Comparison of ENCODE assay signal across 17 cellular contexts in genomic region chr2:1472350-1472749, GRCh38. TPM values are rescaled to one million over a fixed set of nuclear protein-coding genes. Genes with fewer than 3 reads are reported as not detected.
DNase-seq lines count a peak whose midpoint lies in the region; ATAC-seq and TF ChIP-seq lines count a peak whose summit lies in the region.
"Had no signal": no experiment of that assay in that cellular context is flagged by ENCODE, and none has a peak within 500 bp of the region (broad histone marks: within the 10 kb centered on the region; RNA-seq: fewer than 3 reads in every experiment).

No MANE protein-coding gene starts in this region.

- intact Hi-C loops in esophagus muscularis mucosa (cut with DNase I) (no loop called here), sciatic nerve (cut with DNase I) (no loop called here)

- H3K4me1 ChIP-seq in esophagus muscularis mucosa, result no peaks in the 10 kb centered on the region
- H3K4me1 ChIP-seq: BLaER1, Caco-2 had no signal

- peaks cover 0 to 6% (median 0%) of the 10 kb centered on the region in 4 donors for H3K36me3 ChIP-seq in esophagus muscularis mucosa
- H3K36me3 ChIP-seq: BLaER1 had no signal

- H3K4me3 Mint-ChIP-seq in mesothelial cell of epicardium, result no peak overlapping the region
- H3K4me3 Mint-ChIP-seq: B cell; CD4-positive, CD25-positive, alpha-beta regulatory T cell; CD8-positive, alpha-beta T cell had no signal

- H3K27ac Mint-ChIP-seq in mesothelial cell of epicardium, result no peak overlapping the region
- H3K27ac Mint-ChIP-seq: B cell; CD4-positive, CD25-positive, alpha-beta regulatory T cell; CD8-positive, alpha-beta T cell had no signal

- H3K36me3 Mint-ChIP-seq in mesothelial cell of epicardium, result no peaks in the 10 kb centered on the region
- H3K36me3 Mint-ChIP-seq: CD4-positive, CD25-positive, alpha-beta regulatory T cell; CD8-positive, alpha-beta T cell had no signal

- peaks cover 0 to 9% (median 0%) of the 10 kb centered on the region in 4 donors for H3K27me3 ChIP-seq in esophagus muscularis mucosa
- H3K27me3 ChIP-seq: BLaER1 had no signal

- ATAC-seq in sciatic nerve, result no peak
- ATAC-seq: CD8-positive, alpha-beta T cell had no signal

- H3K27me3 Mint-ChIP-seq in mesothelial cell of epicardium (ENCODE audit: low read depth), result peaks cover 7% of the 10 kb centered on the region
- H3K27me3 Mint-ChIP-seq: CD4-positive, CD25-positive, alpha-beta regulatory T cell had no signal

- TF ChIP-seq CTCF in esophagus muscularis mucosa (IDR thresholded peaks at IDR 0.05) (no peak), mesothelial cell of epicardium (IDR thresholded peaks at IDR 0.05; ENCODE audit: unreplicated experiment) (no peak)

- H3K9me3 Mint-ChIP-seq in mesothelial cell of epicardium, result peaks cover 21% of the 10 kb centered on the region
- H3K9me3 Mint-ChIP-seq: CD8-positive, alpha-beta T cell had no signal

- H3K4me1 Mint-ChIP-seq in mesothelial cell of epicardium, result no peaks in the 10 kb centered on the region
- H3K4me1 Mint-ChIP-seq: B cell had no signal

- 90% methylated on average over 9 of the region's 9 CpGs for WGBS in esophagus muscularis mucosa

- no peak for TF ChIP-seq POLR2A in esophagus muscularis mucosa (IDR thresholded peaks at IDR 0.05; ENCODE audit: low read depth)

- peak; percentile 33 for DNase-seq in activated CD8-positive, alpha-beta memory T cell treated with anti-CD3 and anti-CD28 coated beads for 24 hours
- DNase-seq in activated CD8-positive, alpha-beta memory T cell treated with anti-CD3 and anti-CD28 coated beads, Interleukin-2, amount 50 U/mL, for 48 hours, result no peak
- DNase-seq in esophagus muscularis mucosa (ENCODE audit: extremely low spot score) (peak; percentile 70), sciatic nerve (ENCODE audit: low spot score) (peak; percentile 17), mesothelial cell of epicardium (ENCODE audit: low spot score in 2 of 2, unreplicated experiment in 2 of 2) (no peak), NCI-H69 (lab: John Stamatoyannopoulos, UW) (no peak)
- DNase-seq: Caco-2; CD4-positive, CD25-positive, alpha-beta regulatory T cell; CD8-positive, alpha-beta T cell; DMS153; DND-41; GOT3; HCEC 1CT had no signal

- TF ChIP-seq EP300 in esophagus muscularis mucosa (IDR thresholded peaks at IDR 0.05), result no peak

- peaks cover 0 to 12% (median 3%) of the 10 kb centered on the region in 4 donors for H3K9me3 ChIP-seq in esophagus muscularis mucosa
- H3K9me3 ChIP-seq: Caco-2 had no signal

- H3K4me3 ChIP-seq in esophagus muscularis mucosa, result no peak overlapping the region
- H3K4me3 ChIP-seq: BLaER1 had no signal

- H3K27ac ChIP-seq in esophagus muscularis mucosa (replicated peaks in 1 of 4), result no peak overlapping the region
- H3K27ac ChIP-seq: 22Rv1, BLaER1, C4-2B had no signal

RNA-seq across cellular contexts. Expression of gene TPO, which starts 59.1 kb away (rescaled TPM):
- 10 to 100 TPM in 2 of 4 donors, 1 to 10 TPM in 2; 7.1 to 18.4 (median 10.4) TPM for total RNA-seq in esophagus muscularis mucosa
- total RNA-seq in sciatic nerve, result 4.5 TPM
- not detected in 3 replicates for total RNA-seq in mesothelial cell of epicardium
- total RNA-seq: B cell; Caco-2; CD8-positive, alpha-beta T cell had no signal

Comparison
In these comparisons a context has a peak if more than half of its experiments do, and no peak if none do; other contexts are left out.
1. DNase-seq: peak in activated CD8-positive, alpha-beta memory T cell treated with anti-CD3 and anti-CD28 coated beads for 24 hours (single experiment), esophagus muscularis mucosa (single experiment) and sciatic nerve (single experiment); none in activated CD8-positive, alpha-beta memory T cell treated with anti-CD3 and anti-CD28 coated beads, Interleukin-2, amount 50 U/mL, for 48 hours (single experiment), mesothelial cell of epicardium (0 of 2) and NCI-H69 (single experiment).